In genomic region chr2:62195421-62196277, GRCh38 we compare ENCODE assay signal across 1 cellular context.
TF ChIP-seq lines count a peak whose summit lies in the region.

TSS of gene B3GNT2 (plus strand) at chr2:62196115. CDS start at chr2:62222221, 26,106 bp downstream.

TF ChIP-seq in GM12878, 131 proteins besides CTCF, POLR2A, EP300 and RAD21 (continued from another document and continues in another):
- TF ChIP-seq MAX (IDR thresholded peaks at IDR 0.05; ENCODE audit: low read depth, low read length): 0 out of 2 replicates have a peak, but pooled peaks have one; percentile 18
- no peak for TF ChIP-seq PRDM15 (CRISPR knock-in tag; IDR thresholded peaks at IDR 0.05)
- TF ChIP-seq ZNF24 (IDR thresholded peaks at IDR 0.05): 0 out of 2 replicates have a peak, but pooled peaks have one; percentile 13
- no peak for TF ChIP-seq MYB (IDR thresholded peaks at IDR 0.05; ENCODE audit: borderline replicate concordance, low read depth, low read length)
- TF ChIP-seq HDAC6 (IDR thresholded peaks at IDR 0.05; ENCODE audit: unreplicated experiment): no peak
- TF ChIP-seq BHLHE40 (IDR thresholded peaks at IDR 0.05; ENCODE audit: borderline replicate concordance in 1 of 2, low read depth in 2 of 2, low read length in 1 of 2): peak in 1 of 2 experiments; percentile 59; a peak in 2 of 4 replicates
- no peak for TF ChIP-seq SUPT20H (IDR thresholded peaks at IDR 0.05; ENCODE audit: borderline replicate concordance, control insufficient read depth, low read depth, low read length)
- no peak for TF ChIP-seq ZNF207 (IDR thresholded peaks at IDR 0.05; ENCODE audit: borderline replicate concordance)
- no peak for TF ChIP-seq ZNF384 (IDR thresholded peaks at IDR 0.05; ENCODE audit: borderline replicate concordance, low read depth, low read length)
- no peak for TF ChIP-seq ZBTB33 (IDR thresholded peaks at IDR 0.05)
- no peak for TF ChIP-seq ETV6 (conservative IDR thresholded peaks at IDR 0.05 in 1 of 2, IDR thresholded peaks at IDR 0.05 in 1 of 2; ENCODE audit: borderline replicate concordance in 1 of 2, low read depth in 1 of 2)
- TF ChIP-seq EGR1 (IDR thresholded peaks at IDR 0.05; ENCODE audit: borderline replicate concordance in 1 of 2, low read depth in 2 of 2, low read length in 2 of 2): peak in 1 of 2 experiments; percentile 63; a peak in 1 of 3 replicates
- TF ChIP-seq REST (IDR thresholded peaks at IDR 0.05; ENCODE audit: low read depth, low read length): peak; percentile 33; the same call in 1 of the 2 replicates
- no peak for TF ChIP-seq ATF2 (IDR thresholded peaks at IDR 0.05; ENCODE audit: low read length)
- TF ChIP-seq RELB (IDR thresholded peaks at IDR 0.05; ENCODE audit: low read depth): peak; percentile 35
- no peak for TF ChIP-seq SUZ12 (IDR thresholded peaks at IDR 0.05; ENCODE audit: unreplicated experiment)
- no peak for TF ChIP-seq BCL11A (IDR thresholded peaks at IDR 0.05; ENCODE audit: low read depth, low read length)
- no peak for TF ChIP-seq ZNF274 (IDR thresholded peaks at IDR 0.05; ENCODE audit: insufficient read depth, insufficient read length)
- no peak for TF ChIP-seq BCLAF1 (IDR thresholded peaks at IDR 0.05)
- TF ChIP-seq POU2F2 (IDR thresholded peaks at IDR 0.05; ENCODE audit: borderline replicate concordance, low read depth, low read length): peak; percentile 52; the same call in 1 of the 3 replicates
- TF ChIP-seq SMARCA5 (IDR thresholded peaks at IDR 0.05): 0 out of 2 replicates have a peak, but pooled peaks have one; percentile 78
- TF ChIP-seq MXI1 (IDR thresholded peaks at IDR 0.05; ENCODE audit: low read depth, low read length): no peak
- peak; percentile 43; the same call in 1 of the 2 replicates for TF ChIP-seq EED (IDR thresholded peaks at IDR 0.05; ENCODE audit: low read depth)
- no peak for TF ChIP-seq MYC (IDR thresholded peaks at IDR 0.05; ENCODE audit: insufficient read depth, insufficient read length, insufficient replicate concordance, low read length, severe bottlenecking)
- TF ChIP-seq RBBP5 (conservative IDR thresholded peaks at IDR 0.05): no peak
- no peak for TF ChIP-seq ELK1 (IDR thresholded peaks at IDR 0.05; ENCODE audit: low read depth, low read length)
- TF ChIP-seq CEBPZ (IDR thresholded peaks at IDR 0.05; ENCODE audit: low read depth, low read length): no peak
- TF ChIP-seq CREB1 (IDR thresholded peaks at IDR 0.05; ENCODE audit: low read depth): peak; percentile 75; the same call in 1 of the 2 replicates
- TF ChIP-seq RCOR1 (conservative IDR thresholded peaks at IDR 0.05; ENCODE audit: low read depth, low read length): no peak
- peak in 1 of 2 experiments; percentile 45; a peak in 1 of 4 replicates for TF ChIP-seq SRF (IDR thresholded peaks at IDR 0.05; ENCODE audit: low read depth in 2 of 2, low read length in 2 of 2)
